In genomic region chr1:67771152-67771551, GRCh38 we compare ENCODE assay signal across 13 cellular contexts.
DNase-seq lines count a peak whose midpoint lies in the region; ATAC-seq and TF ChIP-seq lines count a peak whose summit lies in the region.
"Had no signal": no experiment of that assay in that cellular context is flagged by ENCODE, and none has a peak within 500 bp of the region (broad histone marks: within the 10 kb centered on the region; RNA-seq: fewer than 3 reads in every experiment).

No MANE protein-coding gene starts in this region.

- POLR2A ChIA-PET in MCF 10A (lab: Yijun Ruan, JAX): interaction anchor here (0.6 to 1.7 kb wide), 7 partner anchors 10 to 751 kb away, joined by 3 to 6 read pairs (median 4); no protein-coding TSS in a partner anchor

- TF ChIP-seq POLR2A in breast epithelium (IDR thresholded peaks at IDR 0.05): no peak

- intact Hi-C loops in MCF 10A (cut with micrococcal nuclease): no loop called here
- intact Hi-C loops in breast epithelium (cut with DNase I; ENCODE audit: low total_unique reads): no loop called here

- DNase-seq in MCF 10A (ENCODE audit: unreplicated experiment): peak; percentile 76
- DNase-seq in breast epithelium (ENCODE audit: low spot score in 2 of 2): no peak
- DNase-seq in foreskin keratinocyte: peak; percentile 85 to 89
- no peak for DNase-seq in NCI-H748 treated with DMSO at 0.1 percent for 48 hours (lab: John Stamatoyannopoulos, UW)
- no peak for DNase-seq in activated CD8-positive, alpha-beta memory T cell treated with anti-CD3 and anti-CD28 coated beads, Interleukin-2, amount 10 ng/mL, durations not matched to agents 7 days and 5 days
- no peak for DNase-seq in T-helper 2 cell treated with Interferon-gamma antibody and Interleukin-4, amounts not matched to agents 5 μg/mL and 100 μg/mL, for 36 hours (ENCODE audit: low spot score)
- DNase-seq in right atrium auricular region (ENCODE audit: low spot score): no peak
- DNase-seq: activated T-cell treated with anti-CD3 and anti-CD28 coated beads for 4 hours, NCI-H1694 treated with DMSO at 0.1 percent for 48 hours, psoas muscle had no signal

- H3K27ac ChIP-seq in breast epithelium (no peak overlapping the region), foreskin keratinocyte (no peak overlapping the region), right atrium auricular region (no peak overlapping the region)
- H3K27ac ChIP-seq: psoas muscle, SK-N-MC had no signal

- BruUV-seq in MCF 10A (replicated peaks; lab: Mats Ljungman, UMichigan): no TSS peak

- H3K36me3 Mint-ChIP-seq in MCF 10A (ENCODE audit: insufficient read depth, unreplicated experiment): peaks cover 20% of the 10 kb centered on the region
- no peaks in the 10 kb centered on the region for H3K36me3 Mint-ChIP-seq in activated CD8-positive, alpha-beta memory T cell treated with anti-CD3 and anti-CD28 coated beads, Interleukin-2, amount 10 ng/mL, durations not matched to agents 7 days and 5 days
- H3K36me3 Mint-ChIP-seq in T-helper 2 cell treated with Interferon-gamma antibody and Interleukin-4, amounts not matched to agents 5 μg/mL and 100 μg/mL, for 36 hours (ENCODE audit: low read depth): no peaks in the 10 kb centered on the region

- no peaks in the 10 kb centered on the region for H3K27me3 Mint-ChIP-seq in MCF 10A (ENCODE audit: insufficient read depth, unreplicated experiment)
- H3K27me3 Mint-ChIP-seq in activated CD8-positive, alpha-beta memory T cell treated with anti-CD3 and anti-CD28 coated beads, Interleukin-2, amount 10 ng/mL, durations not matched to agents 7 days and 5 days: peaks cover 61% of the 10 kb centered on the region
- peaks cover 24% of the 10 kb centered on the region for H3K27me3 Mint-ChIP-seq in T-helper 2 cell treated with Interferon-gamma antibody and Interleukin-4, amounts not matched to agents 5 μg/mL and 100 μg/mL, for 36 hours (ENCODE audit: low read depth)

- H3K27me3 ChIP-seq in breast epithelium: no peaks in the 10 kb centered on the region
- H3K27me3 ChIP-seq in foreskin keratinocyte: no peaks in the 10 kb centered on the region
- H3K27me3 ChIP-seq in right atrium auricular region: no peaks in the 10 kb centered on the region

- H3K27ac Mint-ChIP-seq in MCF 10A (ENCODE audit: low read depth, unreplicated experiment): peak overlapping the region; percentile 10
- H3K27ac Mint-ChIP-seq in activated CD8-positive, alpha-beta memory T cell treated with anti-CD3 and anti-CD28 coated beads, Interleukin-2, amount 10 ng/mL, durations not matched to agents 7 days and 5 days: no peak overlapping the region
- H3K27ac Mint-ChIP-seq in T-helper 2 cell treated with Interferon-gamma antibody and Interleukin-4, amounts not matched to agents 5 μg/mL and 100 μg/mL, for 36 hours: no peak overlapping the region
- H3K27ac Mint-ChIP-seq: B cell had no signal

- TF ChIP-seq CTCF in MCF 10A (IDR thresholded peaks at IDR 0.05; ENCODE audit: unreplicated experiment) (peak; percentile 32), breast epithelium (IDR thresholded peaks at IDR 0.05) (no peak), foreskin keratinocyte (conservative IDR thresholded peaks at IDR 0.05) (peak; percentile 61), right atrium auricular region (IDR thresholded peaks at IDR 0.05) (no peak)

- H3K4me3 ChIP-seq in breast epithelium (no peak overlapping the region), right atrium auricular region (no peak overlapping the region)
- H3K4me3 ChIP-seq: psoas muscle, SK-N-MC had no signal

- ATAC-seq in SK-N-SH treated with all-trans-retinoic acid at 6 μM for 48 hours (peak; percentile 38), foreskin keratinocyte (peak; percentile 74)
- no peak for ATAC-seq in activated CD8-positive, alpha-beta memory T cell treated with anti-CD3 and anti-CD28 coated beads, Interleukin-2, amount 10 ng/mL, durations not matched to agents 7 days and 5 days

- H3K36me3 ChIP-seq in breast epithelium (no peaks in the 10 kb centered on the region), right atrium auricular region (no peaks in the 10 kb centered on the region)

- no peak overlapping the region for H3K4me3 Mint-ChIP-seq in MCF 10A (ENCODE audit: unreplicated experiment)
- no peak overlapping the region for H3K4me3 Mint-ChIP-seq in activated CD8-positive, alpha-beta memory T cell treated with anti-CD3 and anti-CD28 coated beads, Interleukin-2, amount 10 ng/mL, durations not matched to agents 7 days and 5 days
- H3K4me3 Mint-ChIP-seq in T-helper 2 cell treated with Interferon-gamma antibody and Interleukin-4, amounts not matched to agents 5 μg/mL and 100 μg/mL, for 36 hours: no peak overlapping the region
- H3K4me3 Mint-ChIP-seq: B cell had no signal

- peaks cover 30% of the 10 kb centered on the region for H3K4me1 Mint-ChIP-seq in MCF 10A (ENCODE audit: insufficient read depth, unreplicated experiment)
- peaks cover 6% of the 10 kb centered on the region for H3K4me1 Mint-ChIP-seq in activated CD8-positive, alpha-beta memory T cell treated with anti-CD3 and anti-CD28 coated beads, Interleukin-2, amount 10 ng/mL, durations not matched to agents 7 days and 5 days
- no peaks in the 10 kb centered on the region for H3K4me1 Mint-ChIP-seq in T-helper 2 cell treated with Interferon-gamma antibody and Interleukin-4, amounts not matched to agents 5 μg/mL and 100 μg/mL, for 36 hours (ENCODE audit: low read depth)

- no peaks in the 10 kb centered on the region for H3K9me3 Mint-ChIP-seq in MCF 10A (ENCODE audit: unreplicated experiment)
- no peaks in the 10 kb centered on the region for H3K9me3 Mint-ChIP-seq in activated CD8-positive, alpha-beta memory T cell treated with anti-CD3 and anti-CD28 coated beads, Interleukin-2, amount 10 ng/mL, durations not matched to agents 7 days and 5 days (ENCODE audit: low read depth)
- no peaks in the 10 kb centered on the region for H3K9me3 Mint-ChIP-seq in T-helper 2 cell treated with Interferon-gamma antibody and Interleukin-4, amounts not matched to agents 5 μg/mL and 100 μg/mL, for 36 hours

- H3K4me1 ChIP-seq in breast epithelium (no peaks in the 10 kb centered on the region), foreskin keratinocyte (peaks cover 29% of the 10 kb centered on the region), right atrium auricular region (peaks cover 0 to 6% of the 10 kb centered on the region in 2 donors)
- H3K4me1 ChIP-seq: psoas muscle had no signal

- CTCF ChIA-PET in MCF 10A (lab: Yijun Ruan, JAX): interaction anchor here (0.6 to 10.1 kb wide), 31 partner anchors 8 to 571 kb away, joined by 3 to 174 read pairs (median 4); partner anchors contain the start of gene GNG12
- CTCF ChIA-PET in activated CD8-positive, alpha-beta memory T cell treated with anti-CD3 and anti-CD28 coated beads, Interleukin-2, amount 10 ng/mL, durations not matched to agents 7 days and 5 days (lab: Charles Lee): interaction anchor here (0.9 kb wide), 2 partner anchors 11 to 210 kb away, joined by 4 to 5 read pairs; no protein-coding TSS in a partner anchor

- no peaks in the 10 kb centered on the region for H3K9me3 ChIP-seq in breast epithelium
- H3K9me3 ChIP-seq in right atrium auricular region: no peaks in the 10 kb centered on the region
- H3K9me3 ChIP-seq: psoas muscle had no signal

TF ChIP-seq in SK-N-SH treated with all-trans-retinoic acid at 6 μM for 48 hours, 23 proteins besides CTCF, POLR2A, EP300 and RAD21:
- TF ChIP-seq BACH2 (CRISPR knock-in tag; IDR thresholded peaks at IDR 0.05; ENCODE audit: borderline replicate concordance) (no peak), ESRRG (CRISPR knock-in tag; IDR thresholded peaks at IDR 0.05) (no peak), SNAI2 (CRISPR knock-in tag; IDR thresholded peaks at IDR 0.05) (no peak), ISL1 (CRISPR knock-in tag; IDR thresholded peaks at IDR 0.05) (no peak), ZFP3 (CRISPR knock-in tag; IDR thresholded peaks at IDR 0.05) (no peak)

Comparison
In these comparisons a context has a peak if more than half of its experiments do, and no peak if none do; other contexts are left out.
1. DNase-seq: peak in MCF 10A (single experiment) and foreskin keratinocyte (2 of 2); none in breast epithelium (0 of 2), NCI-H748 treated with DMSO at 0.1 percent for 48 hours (single experiment), activated CD8-positive, alpha-beta memory T cell treated with anti-CD3 and anti-CD28 coated beads, Interleukin-2, amount 10 ng/mL, durations not matched to agents 7 days and 5 days (single experiment), T-helper 2 cell treated with Interferon-gamma antibody and Interleukin-4, amounts not matched to agents 5 μg/mL and 100 μg/mL, for 36 hours (single experiment) and right atrium auricular region (single experiment).
2. CTCF ChIP-seq: peak in MCF 10A (single experiment) and foreskin keratinocyte (single experiment); none in breast epithelium (0 of 3) and right atrium auricular region (0 of 2).